In the genomic region with DNA sequence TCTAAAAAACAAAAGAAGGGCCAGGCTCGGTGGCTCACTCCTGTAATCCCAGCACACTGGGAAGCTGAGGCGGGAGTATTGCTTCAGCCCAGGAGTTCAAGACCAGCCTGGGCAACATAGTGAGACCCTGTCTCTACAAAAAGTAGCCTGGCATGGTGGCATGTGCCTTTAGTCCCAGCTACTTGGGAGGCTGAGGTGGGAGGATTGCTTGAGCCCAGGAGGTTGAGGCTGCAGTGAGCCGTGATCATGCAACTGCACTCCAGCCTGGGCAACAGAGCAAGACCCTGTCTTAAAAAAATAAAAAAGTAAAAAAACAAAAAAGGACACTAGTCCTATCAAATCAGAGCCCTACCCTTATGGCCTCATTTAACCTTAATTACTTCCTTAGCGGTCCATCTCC, we compare ENCODE assay signal across 9 cellular contexts. TPM values are rescaled to one million over a fixed set of nuclear protein-coding genes. Genes with fewer than 3 reads are reported as not detected.
"Had no signal": no experiment of that assay in that cellular context is flagged by ENCODE, and none has a peak within 500 bp of the region (broad histone marks: within the 10 kb centered on the region; RNA-seq: fewer than 3 reads in every experiment).

No MANE protein-coding gene starts in this region.

RNA-seq across cellular contexts. Expression of a gene that starts 11.7 kb away (rescaled TPM):
- total RNA-seq: LHCN-M2, MCF 10A, NCI-H460, OCI-LY7, PC-9, Right ventricle myocardium inferior, RPMI7951, SJCRH30, SK-MEL-5 had no signal
